In genomic region chr5:169583101-169583423, GRCh38 we compare ENCODE assay signal across 8 cellular contexts. TPM values are rescaled to one million over a fixed set of nuclear protein-coding genes. Genes with fewer than 3 reads are reported as not detected.
DNase-seq lines count a peak whose midpoint lies in the region; ATAC-seq and TF ChIP-seq lines count a peak whose summit lies in the region.

No MANE protein-coding gene starts in this region.

- no peaks in the 10 kb centered on the region for H3K36me3 Mint-ChIP-seq in WTC11
- peaks cover 0 to 16% of the 10 kb centered on the region in 2 donors for H3K36me3 Mint-ChIP-seq in stimulated activated naive B cell treated with anti-CD40 and anti-IgM and Interleukin-4, amounts not matched to agents 10 μg/mL and 1 μg/mL and 100 μg/mL, for 72 hours

- no CpG with 5 or more reads among the region's 7 CpGs for WGBS in iPS DF 6.9 (ENCODE audit: insufficient coverage, insufficient read length)

- TF ChIP-seq CTCF in GM06990 (IDR thresholded peaks at IDR 0.05; ENCODE audit: insufficient read depth, low read length, poor library complexity, severe bottlenecking) (no peak), WTC11 (IDR thresholded peaks at IDR 0.05) (no peak)

- POLR2A ChIA-PET in WTC11 (lab: Charles Lee) = interaction anchor here (1.0 kb wide), 1 partner anchor 397 kb away, joined by 6 read pairs; the partner anchor contains the start of gene INSYN2B

- peak overlapping the region; percentile 87 for H3K4me3 Mint-ChIP-seq in WTC11
- peak overlapping the region; percentile 93 to 100 for H3K4me3 Mint-ChIP-seq in stimulated activated naive B cell treated with anti-CD40 and anti-IgM and Interleukin-4, amounts not matched to agents 10 μg/mL and 1 μg/mL and 100 μg/mL, for 72 hours

- no peaks in the 10 kb centered on the region for H3K9me3 Mint-ChIP-seq in WTC11
- H3K9me3 Mint-ChIP-seq in stimulated activated naive B cell treated with anti-CD40 and anti-IgM and Interleukin-4, amounts not matched to agents 10 μg/mL and 1 μg/mL and 100 μg/mL, for 72 hours = no peaks in the 10 kb centered on the region

- H3K9me3 ChIP-seq in iPS DF 6.9 (ENCODE audit: control insufficient read depth, insufficient read depth, low read length) = no peaks in the 10 kb centered on the region

- no peaks in the 10 kb centered on the region; the same call in 1 of the 2 replicates for H3K27me3 Mint-ChIP-seq in WTC11 (ENCODE audit: low read depth)
- H3K27me3 Mint-ChIP-seq in stimulated activated naive B cell treated with anti-CD40 and anti-IgM and Interleukin-4, amounts not matched to agents 10 μg/mL and 1 μg/mL and 100 μg/mL, for 72 hours = peaks cover 0 to 4% of the 10 kb centered on the region in 2 donors

- CTCF ChIA-PET in WTC11 (lab: Charles Lee) = interaction anchor here (0.7 to 1.3 kb wide), 6 partner anchors 397 to 1097 kb away, joined by 3 to 8 read pairs (median 3); partner anchors contain the start of gene INSYN2B

- ATAC-seq in HG02623 (IDR thresholded peaks at IDR 0.05; ENCODE audit: unreplicated experiment) (peak; percentile 31), WTC11 (peak; percentile 27), GM18867 (IDR thresholded peaks at IDR 0.05; ENCODE audit: unreplicated experiment) (no peak)
- peak; percentile 61 to 64 for ATAC-seq in stimulated activated naive B cell treated with anti-CD40 and anti-IgM and Interleukin-4, amounts not matched to agents 10 μg/mL and 1 μg/mL and 100 μg/mL, for 72 hours (replicated peaks)

- H3K36me3 ChIP-seq in GM06990 (ENCODE audit: control insufficient read depth, insufficient read depth, low read length) (no peaks in the 10 kb centered on the region), iPS DF 6.9 (ENCODE audit: control insufficient read depth, insufficient read depth, low read length) (no peaks in the 10 kb centered on the region)

- H3K27me3 ChIP-seq in GM06990 (replicated peaks; ENCODE audit: control insufficient read depth, insufficient read depth, low read length) (no peaks in the 10 kb centered on the region), iPS DF 6.9 (ENCODE audit: control insufficient read depth, insufficient read depth, low read length) (no peaks in the 10 kb centered on the region)

- H3K4me3 ChIP-seq in GM06990 (replicated peaks; ENCODE audit: low read depth, low read length) (peak overlapping the region; percentile 98), iPS DF 6.9 (ENCODE audit: low read length) (peak overlapping the region; percentile 83; the same call in 1 of the 2 replicates)

- no peak overlapping the region for H3K27ac ChIP-seq in iPS DF 6.9 (ENCODE audit: low read length)

- peaks cover 13% of the 10 kb centered on the region for H3K4me1 Mint-ChIP-seq in WTC11
- peaks cover 14 to 37% of the 10 kb centered on the region in 2 donors for H3K4me1 Mint-ChIP-seq in stimulated activated naive B cell treated with anti-CD40 and anti-IgM and Interleukin-4, amounts not matched to agents 10 μg/mL and 1 μg/mL and 100 μg/mL, for 72 hours

- DNase-seq in GM06990 (ENCODE audit: extremely low read depth, insufficient read length) (no peak), WTC11 (ENCODE audit: low spot score) (no peak), iPS DF 6.9 (ENCODE audit: low read depth, low spot score) (no peak), DMS 273 treated with DMSO at 0.1 percent for 48 hours (lab: John Stamatoyannopoulos, UW) (no peak), NCI-H2081 treated with DMSO at 0.1 percent for 48 hours (lab: John Stamatoyannopoulos, UW) (no peak)
- DNase-seq in stimulated activated naive B cell treated with anti-CD40 and anti-IgM and Interleukin-4, amounts not matched to agents 10 μg/mL and 1 μg/mL and 100 μg/mL, for 72 hours = no peak

- no peaks in the 10 kb centered on the region for H3K4me1 ChIP-seq in iPS DF 6.9 (ENCODE audit: control insufficient read depth, insufficient read depth, low read length)

- peak overlapping the region; percentile 69 for H3K27ac Mint-ChIP-seq in WTC11
- H3K27ac Mint-ChIP-seq in stimulated activated naive B cell treated with anti-CD40 and anti-IgM and Interleukin-4, amounts not matched to agents 10 μg/mL and 1 μg/mL and 100 μg/mL, for 72 hours = peak overlapping the region; percentile 99

TF ChIP-seq in WTC11, 78 proteins besides CTCF, POLR2A, EP300 and RAD21:
- TF ChIP-seq RELA (CRISPR knock-in tag; IDR thresholded peaks at IDR 0.05; ENCODE audit: borderline replicate concordance) = no peak
- no peak for TF ChIP-seq ZNF512 (CRISPR knock-in tag; IDR thresholded peaks at IDR 0.05; ENCODE audit: borderline replicate concordance)
- TF ChIP-seq MYBL2 (CRISPR knock-in tag; IDR thresholded peaks at IDR 0.05) = no peak
- TF ChIP-seq GRHL2 (CRISPR knock-in tag; IDR thresholded peaks at IDR 0.05; ENCODE audit: insufficient replicate concordance, severe bottlenecking) = no peak
- no peak for TF ChIP-seq ETV6 (CRISPR knock-in tag; IDR thresholded peaks at IDR 0.05)
- no peak for TF ChIP-seq SMAD4 (CRISPR knock-in tag; IDR thresholded peaks at IDR 0.05)
- TF ChIP-seq ERG (CRISPR knock-in tag; IDR thresholded peaks at IDR 0.05) = no peak
- TF ChIP-seq ZNF138 (CRISPR knock-in tag; conservative IDR thresholded peaks at IDR 0.05) = no peak
- TF ChIP-seq SP1 (CRISPR knock-in tag; conservative IDR thresholded peaks at IDR 0.05) = no peak
- no peak for TF ChIP-seq ESRRA (CRISPR knock-in tag; IDR thresholded peaks at IDR 0.05; ENCODE audit: borderline replicate concordance)
- TF ChIP-seq ATF6 (CRISPR knock-in tag; IDR thresholded peaks at IDR 0.05) = no peak
- TF ChIP-seq JAZF1 (CRISPR knock-in tag; IDR thresholded peaks at IDR 0.05) = no peak
- no peak for TF ChIP-seq FOXK1 (CRISPR knock-in tag; IDR thresholded peaks at IDR 0.05)
- TF ChIP-seq ZSCAN18 (CRISPR knock-in tag; IDR thresholded peaks at IDR 0.05) = no peak

RNA-seq across cellular contexts. Expression of gene SPDL1, which starts 0.5 kb away (rescaled TPM):
- 31.9 to 35.1 TPM (median 33.6 TPM) in 3 replicates for total RNA-seq in WTC11 (2021)

RNA-seq across cellular contexts. Expression of gene DOCK2, which starts 54.0 kb away (rescaled TPM):
- 4.6 to 9.0 TPM (median 6.1 TPM) in 3 replicates for total RNA-seq in WTC11 (2021)
